Comparison of ENCODE assay signal across 9 cellular contexts in the genomic region with DNA sequence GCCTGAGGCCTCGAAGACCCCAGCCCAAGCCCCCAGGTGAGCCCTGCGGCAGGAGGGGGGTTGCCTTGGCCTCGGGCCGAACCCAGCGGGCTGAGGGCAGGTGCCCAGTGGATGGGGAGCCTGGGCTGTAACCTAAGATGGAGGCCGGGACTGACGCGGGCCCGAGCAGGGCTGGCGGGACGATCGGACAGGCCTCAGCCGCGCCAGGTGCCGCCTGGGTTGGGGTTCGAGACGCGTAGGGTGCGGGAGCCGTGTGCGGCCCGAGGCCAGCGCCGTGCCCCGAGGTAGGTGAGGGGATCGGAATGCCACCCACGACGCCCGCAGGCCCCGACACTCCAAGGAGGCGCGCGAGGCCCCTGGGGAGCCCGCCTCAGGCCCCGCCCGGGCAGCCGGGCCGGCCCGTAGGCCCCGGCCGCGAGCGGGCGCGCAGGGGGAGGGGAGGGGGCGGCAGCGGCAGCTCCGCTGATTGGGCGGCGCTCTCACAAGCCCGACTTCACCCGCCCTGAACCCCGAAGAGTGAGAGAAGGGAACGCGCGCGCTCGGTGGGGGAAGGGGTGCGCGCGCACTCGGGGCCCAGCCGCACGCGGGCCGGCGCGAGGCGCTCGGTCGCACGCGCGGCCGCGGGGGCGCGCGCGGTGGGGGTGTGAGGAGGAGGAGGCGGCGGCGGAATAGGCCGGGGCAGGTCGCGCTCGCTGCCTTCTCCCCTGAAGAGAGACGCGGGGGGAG. TPM values are rescaled to one million over a fixed set of nuclear protein-coding genes. Genes with fewer than 3 reads are reported as not detected.
A peak's percentile ranks its signal among the peaks of the same experiment; 100 is the strongest.
DNase-seq lines count a peak whose midpoint lies in the region; ATAC-seq, FAIRE-seq and TF ChIP-seq lines count a peak whose summit lies in the region.
"Had no signal": no experiment of that assay in that cellular context is flagged by ENCODE, and none has a peak within 500 bp of the region (broad histone marks: within the 10 kb centered on the region; RNA-seq: fewer than 3 reads in every experiment).

Gene NSD1, plus strand, starts transcription at position 655 of the 726 bp plus-strand sequence. CDS start 1,331 bp downstream, outside the sequence.

- H3K4me3 ChIP-seq in HepG2 (replicated peaks in 1 of 3; ENCODE audit: insufficient read depth in 1 of 3, low read depth in 2 of 3, low read length in 3 of 3) = peak within 1 kb of the TSS in 2 of 3 experiments; percentile 16 to 23; a peak in 1 of 6 replicates

- no peak for TF ChIP-seq RAD21 in HepG2 (CRISPR knock-in tag; IDR thresholded peaks at IDR 0.05)

- ATAC-seq in HG02798 (IDR thresholded peaks at IDR 0.05; ENCODE audit: poor library complexity, unreplicated experiment) (peak; percentile 71), HepG2 (no peak)

- no TSS peak for BruUV-seq in HepG2 (replicated peaks; lab: Mats Ljungman, UMichigan)

- H3K27ac ChIP-seq in HepG2 (ENCODE audit: extremely low read length, insufficient read depth, low read length) = no peak within 1 kb of the TSS

- TF ChIP-seq POLR2A in HepG2 (IDR thresholded peaks at IDR 0.05; ENCODE audit: insufficient read depth in 1 of 2, low read depth in 2 of 2, low read length in 2 of 2) = no peak

- no peak for TF ChIP-seq CTCF in HepG2 (CRISPR knock-in tag; IDR thresholded peaks at IDR 0.05)

- H3K4me3 Mint-ChIP-seq in activated CD4-positive, alpha-beta T cell treated with anti-CD3 and anti-CD28 coated beads, Interleukin-2, amount 10 ng/mL, durations not matched to agents 7 days and 5 days = peak within 1 kb of the TSS; percentile 87

- 91% methylated on average over 65 of the region's 89 CpGs for WGBS in HepG2 (ENCODE audit: low lambda C conversion rate)

- H4K20me1 ChIP-seq in HepG2 (ENCODE audit: insufficient read depth, low read length) = no peaks in the 10 kb centered on the region

- H3K4me1 ChIP-seq in HepG2 (ENCODE audit: insufficient read depth, low read length) = no peaks in the 10 kb centered on the region

- H3K4me1 Mint-ChIP-seq in activated CD4-positive, alpha-beta T cell treated with anti-CD3 and anti-CD28 coated beads, Interleukin-2, amount 10 ng/mL, durations not matched to agents 7 days and 5 days = peaks cover 58% of the 10 kb centered on the region

- peaks cover 1% of the 10 kb centered on the region for H3K9me3 Mint-ChIP-seq in activated CD4-positive, alpha-beta T cell treated with anti-CD3 and anti-CD28 coated beads, Interleukin-2, amount 10 ng/mL, durations not matched to agents 7 days and 5 days

- in situ Hi-C loops in HepG2 (cut with HindIII; ENCODE audit: extremely low pct_ligation_motif_present, low pct_unique_long_range_greater_than_20kb) = no loop called here

- no peak for TF ChIP-seq EP300 in HepG2 (IDR thresholded peaks at IDR 0.05; ENCODE audit: low read depth in 2 of 2, low read length in 2 of 2)
- no peak for TF ChIP-seq EP300 in HepG2 (CRISPR knock-in tag; IDR thresholded peaks at IDR 0.05; ENCODE audit: borderline replicate concordance)

- peak; percentile 46 for DNase-seq in NCI-H1436 (lab: John Stamatoyannopoulos, UW)
- DNase-seq in NCI-H1436 treated with DMSO at 0.1 percent for 48 hours (lab: John Stamatoyannopoulos, UW) = no peak
- DNase-seq in NCI-H2107 treated with DMSO at 0.1 percent for 48 hours (lab: John Stamatoyannopoulos, UW; ENCODE audit: unreplicated experiment) = peak; percentile 27
- peak; percentile 89 for DNase-seq in activated CD4-positive, alpha-beta T cell treated with anti-CD3 and anti-CD28 coated beads, Interleukin-2, amount 10 ng/mL, durations not matched to agents 7 days and 5 days
- DNase-seq in cortex of kidney (lab: John Stamatoyannopoulos, UW) = peak; percentile 45
- no peak for DNase-seq in HepG2 (ENCODE audit: low spot score)
- peak; percentile 87 for DNase-seq in stimulated activated CD4-positive, alpha-beta T cell treated with anti-CD3 and anti-CD28 coated beads, Interleukin-2, amount 100 ng/mL, for 4 hours (ENCODE audit: low read depth)

- CTCF ChIA-PET in activated CD4-positive, alpha-beta T cell treated with anti-CD3 and anti-CD28 coated beads, Interleukin-2, amount 10 ng/mL, durations not matched to agents 7 days and 5 days (lab: Charles Lee) = interaction anchor here (1.4 to 2.4 kb wide), 2 partner anchors 19 to 170 kb away, joined by 3 to 11 read pairs; partner anchors contain the start of genes PRELID1 and RAB24
- CTCF ChIA-PET in HepG2 (lab: Yijun Ruan, JAX; ENCODE audit: low intra/inter-chr PET ratio, low total read pairs) = no interaction called here

- no peaks in the 10 kb centered on the region for H3K27me3 Mint-ChIP-seq in activated CD4-positive, alpha-beta T cell treated with anti-CD3 and anti-CD28 coated beads, Interleukin-2, amount 10 ng/mL, durations not matched to agents 7 days and 5 days

- H3K9me3 ChIP-seq in HepG2 (ENCODE audit: low read length) = no peaks in the 10 kb centered on the region

- H2AFZ ChIP-seq in HepG2 (ENCODE audit: low read length) = no peak within 1 kb of the TSS

- POLR2A ChIA-PET in activated CD4-positive, alpha-beta T cell treated with anti-CD3 and anti-CD28 coated beads, Interleukin-2, amount 10 ng/mL, durations not matched to agents 7 days and 5 days (lab: Charles Lee) = no interaction called here
- POLR2A ChIA-PET in HepG2 (lab: Yijun Ruan, JAX) = no interaction called here

- H3K27me3 ChIP-seq in HepG2 (ENCODE audit: control insufficient read depth in 1 of 2, insufficient read depth in 2 of 2, low read length in 2 of 2) = peaks cover 0 to 11% of the 10 kb centered on the region in 2 experiments; a peak in 2 of 5 replicates

- peak within 1 kb of the TSS; percentile 94 for H3K27ac Mint-ChIP-seq in activated CD4-positive, alpha-beta T cell treated with anti-CD3 and anti-CD28 coated beads, Interleukin-2, amount 10 ng/mL, durations not matched to agents 7 days and 5 days

- intact Hi-C loops in HepG2 (cut with micrococcal nuclease; ENCODE audit: unreplicated experiment) = no loop called here

- no peak for FAIRE-seq in HepG2 (lab: Jason Lieb, UNC)
- FAIRE-seq: G401.6 had no signal

- no peak within 1 kb of the TSS for H3K9ac ChIP-seq in HepG2 (ENCODE audit: insufficient read depth, low read depth, low read length)

- no peaks in the 10 kb centered on the region for H3K36me3 ChIP-seq in HepG2 (replicated peaks in 1 of 2; ENCODE audit: control insufficient read depth in 1 of 2, insufficient read depth in 2 of 2, low read length in 2 of 2)

- H3K4me2 ChIP-seq in HepG2 (ENCODE audit: low read depth, low read length) = peak within 1 kb of the TSS; percentile 45

- H3K36me3 Mint-ChIP-seq in activated CD4-positive, alpha-beta T cell treated with anti-CD3 and anti-CD28 coated beads, Interleukin-2, amount 10 ng/mL, durations not matched to agents 7 days and 5 days (ENCODE audit: low read depth) = peaks cover 32% of the 10 kb centered on the region

- H3K79me2 ChIP-seq in HepG2 (ENCODE audit: insufficient read depth, low read length) = no peaks in the 10 kb centered on the region

TF ChIP-seq in HepG2, 621 proteins besides CTCF, POLR2A, EP300 and RAD21 (continues in another document):
- TF ChIP-seq ZNF460 (CRISPR knock-in tag; IDR thresholded peaks at IDR 0.05; ENCODE audit: borderline replicate concordance) (no peak), CBX2 (IDR thresholded peaks at IDR 0.05; ENCODE audit: low read depth, low read length) (no peak), CBX2 (CRISPR knock-in tag; IDR thresholded peaks at IDR 0.05; ENCODE audit: low read depth) (no peak), TCF7L2 (IDR thresholded peaks at IDR 0.05; ENCODE audit: low read depth, low read length) (no peak), AHR (CRISPR knock-in tag; IDR thresholded peaks at IDR 0.05) (no peak), CEBPG (CRISPR knock-in tag; IDR thresholded peaks at IDR 0.05) (no peak)

RNA-seq across cellular contexts. Expression of gene NSD1, which starts in this region (rescaled TPM):
- total RNA-seq in activated CD4-positive, alpha-beta T cell treated with anti-CD3 and anti-CD28 coated beads, Interleukin-2, amount 10 ng/mL, durations not matched to agents 7 days and 5 days = 10 to 100 TPM; 83.2 to 92.9 TPM
- total RNA-seq in HepG2 (2016; rRNA removed; fragmentation: Illumina TruSeq; extraction: Trizol) = 0.09 and 0.18 TPM in 2 replicates
- total RNA-seq in HepG2 (2016; cell fraction: cytosol; rRNA removed; fragmentation: Illumina TruSeq; extraction: Trizol; ENCODE audit: low read depth) = under 0.01 TPM in 1 of 2 replicates, not detected in the other
- 0.04 and 0.09 TPM in 2 replicates for total RNA-seq in HepG2 (2016; cell fraction: insoluble cytoplasmic fraction; rRNA removed; fragmentation: Illumina TruSeq; extraction: Trizol)
- total RNA-seq in HepG2 (2016; cell fraction: membrane; rRNA removed; fragmentation: Illumina TruSeq; extraction: Trizol) = 0.10 and 0.12 TPM in 2 replicates
- total RNA-seq in HepG2 (2016; cell fraction: nucleus; rRNA removed; fragmentation: Illumina TruSeq; extraction: Trizol) = 0.16 and 0.19 TPM in 2 replicates
- 0.01 and 0.05 TPM in 2 replicates for polyA plus RNA-seq in HepG2 (2011; rRNA removed)
- polyA plus RNA-seq in HepG2 (2011; cell fraction: cytosol; rRNA removed) = under 0.01 and 0.01 TPM in 2 replicates
- 0.06 and 0.09 TPM in 2 replicates for polyA plus RNA-seq in HepG2 (2011; cell fraction: nucleus; rRNA removed)
- 0.01 TPM in 1 of 2 replicates, not detected in the other for polyA plus RNA-seq in HepG2 (2012)
- polyA plus RNA-seq in HepG2 (2016; cell fraction: cytosol; fragmentation: Illumina TruSeq; extraction: Trizol; ENCODE audit: low read depth) = not detected in 2 replicates
- polyA plus RNA-seq in HepG2 (2016; cell fraction: insoluble cytoplasmic fraction; fragmentation: Illumina TruSeq; extraction: Trizol; ENCODE audit: low read depth) = not detected in 2 replicates
- polyA plus RNA-seq in HepG2 (2016; cell fraction: membrane; fragmentation: Illumina TruSeq; extraction: Trizol; ENCODE audit: low read depth) = not detected in 2 replicates
- 0.07 and 0.29 TPM in 2 replicates for polyA plus RNA-seq in HepG2 (2016; cell fraction: nucleus; fragmentation: Illumina TruSeq; extraction: Trizol; ENCODE audit: insufficient read depth, low read depth)
- 0.12 and 50.5 TPM in 2 replicates for polyA minus RNA-seq in HepG2 (2011; rRNA and poly(A)+ RNA removed; ENCODE audit: low replicate concordance)
- 0.10 and 0.26 TPM in 2 replicates for polyA minus RNA-seq in HepG2 (2011; cell fraction: cytosol; rRNA and poly(A)+ RNA removed)
- 0.12 and 0.52 TPM in 2 replicates for polyA minus RNA-seq in HepG2 (2011; cell fraction: nucleus; rRNA and poly(A)+ RNA removed)

Comparison
In these comparisons a context has a peak if more than half of its experiments do, and no peak if none do; other contexts are left out.
1. RNA of gene NSD1 (total RNA-seq): 83.2 to 92.9 TPM in activated CD4-positive, alpha-beta T cell treated with anti-CD3 and anti-CD28 coated beads, Interleukin-2, amount 10 ng/mL, durations not matched to agents 7 days and 5 days; under 0.01 to 0.19 TPM in HepG2; every median in the first group is over 10 times any median in the second.
2. DNase-seq: peak in NCI-H1436 (single experiment), NCI-H2107 treated with DMSO at 0.1 percent for 48 hours (single experiment), activated CD4-positive, alpha-beta T cell treated with anti-CD3 and anti-CD28 coated beads, Interleukin-2, amount 10 ng/mL, durations not matched to agents 7 days and 5 days (single experiment), cortex of kidney (single experiment) and stimulated activated CD4-positive, alpha-beta T cell treated with anti-CD3 and anti-CD28 coated beads, Interleukin-2, amount 100 ng/mL, for 4 hours (single experiment); none in NCI-H1436 treated with DMSO at 0.1 percent for 48 hours (single experiment) and HepG2 (single experiment).